8 cellular contexts compared by ENCODE assay signal in the genomic region with DNA sequence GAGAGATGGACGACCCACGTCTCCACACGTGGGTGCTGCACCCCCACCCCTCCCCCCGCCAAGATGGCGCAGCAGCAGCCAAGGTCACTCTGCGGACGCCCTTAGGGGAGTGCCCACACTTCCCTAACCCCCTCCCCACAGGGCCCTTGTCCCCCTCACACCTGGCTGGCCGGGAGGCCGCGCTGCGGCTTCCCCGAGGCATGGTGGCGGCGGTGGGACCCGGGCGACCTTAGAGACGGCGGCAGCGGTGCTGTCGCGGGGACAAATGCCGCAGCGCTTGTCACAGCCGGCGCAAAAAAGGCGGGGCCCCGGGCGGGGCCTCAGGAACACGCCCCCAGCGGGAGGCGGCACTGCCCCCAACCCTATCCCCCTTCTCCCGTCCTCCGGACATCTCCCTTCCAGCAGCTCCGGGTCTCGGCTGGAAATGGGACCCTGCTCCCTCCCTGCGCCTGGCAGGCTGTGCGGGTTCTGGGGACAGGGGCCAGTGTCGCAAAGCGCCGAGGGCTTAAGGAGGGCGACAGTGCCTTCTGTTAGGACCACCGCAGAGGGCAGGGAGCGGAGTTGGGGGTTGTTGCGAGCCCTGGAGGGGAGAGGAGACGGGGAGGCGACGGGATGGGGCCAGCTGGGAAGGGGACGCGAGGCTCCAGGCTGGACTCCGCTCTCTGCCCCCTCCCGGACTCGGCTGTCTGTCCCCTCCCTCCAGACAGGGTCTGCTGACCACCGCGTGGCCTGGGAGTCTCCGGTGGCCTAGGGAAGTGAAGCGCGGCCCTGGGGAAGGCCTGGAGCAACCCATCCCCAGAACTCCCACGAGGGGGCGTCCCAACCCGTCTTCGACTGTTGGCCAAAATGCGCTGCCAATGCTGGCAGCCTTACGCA. TPM values are rescaled to one million over a fixed set of nuclear protein-coding genes. Genes with fewer than 3 reads are reported as not detected.
A peak's percentile ranks its signal among the peaks of the same experiment; 100 is the strongest.
DNase-seq lines count a peak whose midpoint lies in the region; ATAC-seq and TF ChIP-seq lines count a peak whose summit lies in the region.

CHCHD10 (minus strand) TSS at position 300 of the 876 bp plus-strand sequence; CDS start at position 202, 98 bp downstream.

- H3K4me3 ChIP-seq in ascending aorta, result peak within 1 kb of the TSS; percentile 70 to 75
- H3K4me3 ChIP-seq in hepatocyte, result peak within 1 kb of the TSS; percentile 85

- peak within 1 kb of the TSS; percentile 82 for H3K4me3 Mint-ChIP-seq in T-helper 2 cell treated with Interferon-gamma antibody and Interleukin-4, amounts not matched to agents 5 μg/mL and 100 μg/mL, for 36 hours

- H3K27me3 ChIP-seq in ascending aorta, result no peaks in the 10 kb centered on the region
- H3K27me3 ChIP-seq in hepatocyte, result no peaks in the 10 kb centered on the region

- H3K4me1 ChIP-seq in ascending aorta (peaks cover 7 to 26% of the 10 kb centered on the region in 2 donors), hepatocyte (ENCODE audit: insufficient read depth) (peaks cover 22% of the 10 kb centered on the region)

- TF ChIP-seq CTCF in ascending aorta (IDR thresholded peaks at IDR 0.05), result peak; percentile 77 to 84 (median 82)
- TF ChIP-seq CTCF in hepatocyte (IDR thresholded peaks at IDR 0.05; ENCODE audit: poor library complexity), result peak; percentile 81

- peak within 1 kb of the TSS; percentile 63 for H3K27ac Mint-ChIP-seq in T-helper 2 cell treated with Interferon-gamma antibody and Interleukin-4, amounts not matched to agents 5 μg/mL and 100 μg/mL, for 36 hours

- H3K9me3 Mint-ChIP-seq in T-helper 2 cell treated with Interferon-gamma antibody and Interleukin-4, amounts not matched to agents 5 μg/mL and 100 μg/mL, for 36 hours, result no peaks in the 10 kb centered on the region

- intact Hi-C loops in ascending aorta (cut with DNase I), result loop anchor here (1.0 to 2.0 kb wide), 2 partner anchors 17 to 71 kb away; partner anchors contain the start of genes DERL3 and ZNF70

- peak; percentile 92 for DNase-seq in CD1c-positive myeloid dendritic cell (ENCODE audit: extremely low spot score)
- peak; percentile 41 for DNase-seq in NCI-H1048 (lab: John Stamatoyannopoulos, UW)
- DNase-seq in T-helper 2 cell treated with Interferon-gamma antibody and Interleukin-4, amounts not matched to agents 5 μg/mL and 100 μg/mL, for 36 hours (ENCODE audit: low spot score), result peak; percentile 80
- peak; percentile 35 to 89 for DNase-seq in ascending aorta (ENCODE audit: low spot score in 2 of 2)
- peak; percentile 91 for DNase-seq in hepatocyte (ENCODE audit: low spot score)
- DNase-seq in retina, result peak; percentile 95

- H3K36me3 Mint-ChIP-seq in T-helper 2 cell treated with Interferon-gamma antibody and Interleukin-4, amounts not matched to agents 5 μg/mL and 100 μg/mL, for 36 hours (ENCODE audit: low read depth), result no peaks in the 10 kb centered on the region

- H3K27ac ChIP-seq in ascending aorta, result peak within 1 kb of the TSS; percentile 71 to 74
- H3K27ac ChIP-seq in hepatocyte, result peak within 1 kb of the TSS; percentile 86

- no peaks in the 10 kb centered on the region for H3K9me2 ChIP-seq in hepatocyte (replicated peaks; ENCODE audit: insufficient read depth)

- peak within 1 kb of the TSS; percentile 99 for H2AFZ ChIP-seq in hepatocyte

- peak within 1 kb of the TSS; percentile 99 for H3K4me2 ChIP-seq in hepatocyte

- H3K27me3 Mint-ChIP-seq in T-helper 2 cell treated with Interferon-gamma antibody and Interleukin-4, amounts not matched to agents 5 μg/mL and 100 μg/mL, for 36 hours (ENCODE audit: low read depth), result peaks cover 2% of the 10 kb centered on the region

- H3K36me3 ChIP-seq in ascending aorta, result no peaks in the 10 kb centered on the region
- H3K36me3 ChIP-seq in hepatocyte (replicated peaks; ENCODE audit: insufficient read depth, low read depth), result no peaks in the 10 kb centered on the region

- H4K20me1 ChIP-seq in hepatocyte (ENCODE audit: insufficient read depth, poor library complexity, severe bottlenecking), result no peaks in the 10 kb centered on the region

- H3K9me3 ChIP-seq in ascending aorta (no peaks in the 10 kb centered on the region), hepatocyte (ENCODE audit: low read depth) (no peaks in the 10 kb centered on the region)

- WGBS in hepatocyte (ENCODE audit: low lambda C conversion rate, missing lambda C conversion rate), result 2% methylated on average over 39 of the region's 63 CpGs

- H3K79me2 ChIP-seq in hepatocyte, result peaks cover 2% of the 10 kb centered on the region

- ATAC-seq in GM19455 (IDR thresholded peaks at IDR 0.05; ENCODE audit: unreplicated experiment) (peak; percentile 54), HG03571 (IDR thresholded peaks at IDR 0.05; ENCODE audit: unreplicated experiment) (no peak)

- peaks cover 25% of the 10 kb centered on the region for H3K4me1 Mint-ChIP-seq in T-helper 2 cell treated with Interferon-gamma antibody and Interleukin-4, amounts not matched to agents 5 μg/mL and 100 μg/mL, for 36 hours (ENCODE audit: low read depth)

RNA-seq across cellular contexts. Expression of gene CHCHD10, which starts in this region (rescaled TPM):
- 2.0 TPM for total RNA-seq in ascending aorta
- total RNA-seq in hepatocyte, result 4.0 and 36.5 TPM in 2 replicates
- 53.0 and 68.1 TPM in 2 replicates for polyA plus RNA-seq in hepatocyte

Comparison
In these comparisons a context has a peak if more than half of its experiments do, and no peak if none do; other contexts are left out.
1. DNase-seq: peak in every context shown above with its lines; median percentile 95 in retina; 92 in CD1c-positive myeloid dendritic cell; 91 in hepatocyte; 80 in T-helper 2 cell treated with Interferon-gamma antibody and Interleukin-4, amounts not matched to agents 5 μg/mL and 100 μg/mL, for 36 hours; 62 in ascending aorta; 41 in NCI-H1048.